ENCODE assay signal across 38 cellular contexts in the genomic region with DNA sequence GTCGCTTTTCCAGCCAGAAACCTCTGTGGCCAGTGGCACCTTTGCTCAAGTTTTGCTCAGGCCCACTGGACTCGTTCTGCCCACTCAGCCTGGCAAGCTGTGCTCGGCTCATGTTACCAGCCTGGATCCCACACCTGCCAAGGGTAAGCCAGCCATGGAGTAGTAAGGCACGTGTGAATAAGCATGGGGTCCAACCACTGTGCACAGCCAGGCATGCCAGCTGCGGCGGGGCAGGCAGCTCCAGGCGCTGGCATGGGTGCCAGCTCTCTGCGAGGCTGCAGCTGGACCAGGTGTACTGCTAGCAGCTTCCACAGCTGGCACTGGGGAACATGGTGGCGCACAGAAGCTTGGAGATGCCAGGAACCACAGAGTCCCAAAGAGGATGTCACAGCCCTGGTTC. TPM values are rescaled to one million over a fixed set of nuclear protein-coding genes. Genes with fewer than 3 reads are reported as not detected.
"Had no signal": no experiment of that assay in that cellular context is flagged by ENCODE, and none has a peak within 500 bp of the region (broad histone marks: within the 10 kb centered on the region; RNA-seq: fewer than 3 reads in every experiment).

No MANE protein-coding gene starts in this region.

- DNase-seq: Karpas-422, Kasumi-1, MG63, MM.1S, MV-4-11, NCI-H1048, NCI-H1092, NCI-H1092 treated with DMSO at 0.1 percent for 48 hours, NCI-H1105, NCI-H1105 treated with DMSO at 0.1 percent for 48 hours, NCI-H1417, NCI-H1417 treated with DMSO at 0.1 percent for 48 hours, NCI-H1436 treated with DMSO at 0.1 percent for 48 hours, NCI-H146, NCI-H1694, NCI-H1694 treated with DMSO at 0.1 percent for 48 hours, NCI-H187, NCI-H187 treated with DMSO at 0.1 percent for 48 hours, NCI-H1930, NCI-H2029, NCI-H2029 treated with DMSO at 0.1 percent for 48 hours, NCI-H2081, NCI-H2081 treated with DMSO at 0.1 percent for 48 hours, NCI-H2107, NCI-H2171, NCI-H2171 treated with DMSO at 0.1 percent for 48 hours, NCI-H2227 treated with DMSO at 0.1 percent for 48 hours, NCI-H226, NCI-H345, NCI-H446, NCI-H446 treated with DMSO at 0.1 percent for 48 hours, NCI-H510A, NCI-H510A treated with DMSO at 0.1 percent for 48 hours had no signal

- H3K9ac ChIP-seq: KMS-11 had no signal

- H3K27ac ChIP-seq: KMS-11 had no signal

- H3K36me3 ChIP-seq: MG63 had no signal

- H3K4me3 ChIP-seq: MG63 had no signal

- H3K4me2 ChIP-seq: KMS-11 had no signal

- H3K9me3 ChIP-seq: MG63 had no signal

RNA-seq across cellular contexts. Expression of a gene that starts 32.1 kb away (rescaled TPM):
- total RNA-seq: LHCN-M2, M059J, MCF 10A, NCI-H460 had no signal
